1 cellular context compared by ENCODE assay signal in the genomic region with DNA sequence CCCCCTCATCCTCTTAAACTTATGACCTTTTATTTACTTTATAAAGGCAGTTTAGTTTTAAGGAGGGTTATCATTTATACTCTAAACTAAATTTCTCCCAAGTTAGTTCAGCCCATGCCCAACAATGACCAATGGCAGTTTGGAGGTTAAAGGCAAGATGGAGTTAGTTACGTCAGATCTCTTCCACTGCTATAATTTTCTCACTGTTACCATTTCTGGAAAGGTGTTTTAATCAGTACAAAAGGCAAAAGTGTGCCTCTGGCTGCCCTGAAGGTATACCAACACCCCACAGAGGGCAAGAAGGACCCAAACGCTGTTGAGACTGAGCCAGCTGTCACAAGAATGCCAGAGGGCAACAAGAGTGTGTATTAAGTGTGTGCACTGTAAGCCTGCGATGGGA.
TF ChIP-seq lines count a peak whose summit lies in the region.

No MANE protein-coding gene starts in this region.

TF ChIP-seq in K562, 482 proteins besides CTCF, POLR2A, EP300 and RAD21 (continued from another document):
- TF ChIP-seq, protein P1, sequence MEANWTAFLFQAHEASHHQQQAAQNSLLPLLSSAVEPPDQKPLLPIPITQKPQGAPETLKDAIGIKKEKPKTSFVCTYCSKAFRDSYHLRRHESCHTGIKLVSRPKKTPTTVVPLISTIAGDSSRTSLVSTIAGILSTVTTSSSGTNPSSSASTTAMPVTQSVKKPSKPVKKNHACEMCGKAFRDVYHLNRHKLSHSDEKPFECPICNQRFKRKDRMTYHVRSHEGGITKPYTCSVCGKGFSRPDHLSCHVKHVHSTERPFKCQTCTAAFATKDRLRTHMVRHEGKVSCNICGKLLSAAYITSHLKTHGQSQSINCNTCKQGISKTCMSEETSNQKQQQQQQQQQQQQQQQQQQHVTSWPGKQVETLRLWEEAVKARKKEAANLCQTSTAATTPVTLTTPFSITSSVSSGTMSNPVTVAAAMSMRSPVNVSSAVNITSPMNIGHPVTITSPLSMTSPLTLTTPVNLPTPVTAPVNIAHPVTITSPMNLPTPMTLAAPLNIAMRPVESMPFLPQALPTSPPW (CRISPR knock-in tag; IDR thresholded peaks at IDR 0.05), result no peak
- TF ChIP-seq ZNF79 (CRISPR knock-in tag; IDR thresholded peaks at IDR 0.05; ENCODE audit: low read depth), result peak; percentile 85
- TF ChIP-seq ETV6 (IDR thresholded peaks at IDR 0.05; ENCODE audit: borderline replicate concordance in 1 of 2, low read depth in 2 of 2, low read length in 1 of 2), result no peak
- no peak for TF ChIP-seq ETV6 (CRISPR knock-in tag; IDR thresholded peaks at IDR 0.05; ENCODE audit: borderline replicate concordance)
- TF ChIP-seq ARID1B (IDR thresholded peaks at IDR 0.05), result no peak
- TF ChIP-seq, protein P2, sequence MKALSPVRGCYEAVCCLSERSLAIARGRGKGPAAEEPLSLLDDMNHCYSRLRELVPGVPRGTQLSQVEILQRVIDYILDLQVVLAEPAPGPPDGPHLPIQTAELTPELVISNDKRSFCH (CRISPR knock-in tag; IDR thresholded peaks at IDR 0.05), result peak; percentile 81
- TF ChIP-seq, protein P2 (tag; IDR thresholded peaks at IDR 0.05), result peak; percentile 97
- TF ChIP-seq EGR1 (conservative IDR thresholded peaks at IDR 0.05), result no peak
- no peak for TF ChIP-seq PCBP1 (IDR thresholded peaks at IDR 0.05; ENCODE audit: low read depth, low read length, poor library complexity, severe bottlenecking)
- peak; percentile 94 for TF ChIP-seq PTTG1 (tag; IDR thresholded peaks at IDR 0.05; ENCODE audit: low read depth)
- TF ChIP-seq HMG20B (CRISPR knock-in tag; IDR thresholded peaks at IDR 0.05), result no peak
- no peak for TF ChIP-seq NR4A1 (CRISPR knock-in tag; IDR thresholded peaks at IDR 0.05)
- TF ChIP-seq NR4A1 (tag; IDR thresholded peaks at IDR 0.05), result peak; percentile 98
- TF ChIP-seq YY1 (IDR thresholded peaks at IDR 0.05; ENCODE audit: borderline replicate concordance in 1 of 3, control insufficient read depth in 1 of 3, extremely low read depth in 1 of 3, insufficient read depth in 3 of 3, insufficient read length in 1 of 3, insufficient replicate concordance in 2 of 3, low read depth in 1 of 3, low read length in 2 of 3), result no peak
- TF ChIP-seq NFYB (IDR thresholded peaks at IDR 0.05; ENCODE audit: extremely low read depth, insufficient read length), result no peak
- TF ChIP-seq CREB3 (tag; conservative IDR thresholded peaks at IDR 0.05; ENCODE audit: low read depth), result peak; percentile 92
- TF ChIP-seq CHCHD3 (CRISPR knock-in tag; IDR thresholded peaks at IDR 0.05), result no peak
- no peak for TF ChIP-seq KDM4B (IDR thresholded peaks at IDR 0.05; ENCODE audit: borderline replicate concordance in 2 of 2, low read depth in 1 of 2)
- 0 out of 2 replicates have a peak, but pooled peaks have one; percentile 28 for TF ChIP-seq NR2F6 (CRISPR knock-in tag; IDR thresholded peaks at IDR 0.05)
- TF ChIP-seq GATA2 (CRISPR knock-in tag; IDR thresholded peaks at IDR 0.05), result no peak
- TF ChIP-seq ETV1 (tag; conservative IDR thresholded peaks at IDR 0.05; ENCODE audit: low read depth), result peak; percentile 33; the same call in 1 of the 2 replicates
- TF ChIP-seq MECOM (CRISPR knock-in tag; IDR thresholded peaks at IDR 0.05), result peak; percentile 96
- no peak for TF ChIP-seq WHSC1 (IDR thresholded peaks at IDR 0.05; ENCODE audit: low read length)
- peak; percentile 62; the same call in 1 of the 2 replicates for TF ChIP-seq PYGO2 (tag; IDR thresholded peaks at IDR 0.05)
- no peak for TF ChIP-seq HNRNPH1 (optimal IDR thresholded peaks at IDR 0.05; ENCODE audit: low read depth, low read length)
- TF ChIP-seq, protein P3, sequence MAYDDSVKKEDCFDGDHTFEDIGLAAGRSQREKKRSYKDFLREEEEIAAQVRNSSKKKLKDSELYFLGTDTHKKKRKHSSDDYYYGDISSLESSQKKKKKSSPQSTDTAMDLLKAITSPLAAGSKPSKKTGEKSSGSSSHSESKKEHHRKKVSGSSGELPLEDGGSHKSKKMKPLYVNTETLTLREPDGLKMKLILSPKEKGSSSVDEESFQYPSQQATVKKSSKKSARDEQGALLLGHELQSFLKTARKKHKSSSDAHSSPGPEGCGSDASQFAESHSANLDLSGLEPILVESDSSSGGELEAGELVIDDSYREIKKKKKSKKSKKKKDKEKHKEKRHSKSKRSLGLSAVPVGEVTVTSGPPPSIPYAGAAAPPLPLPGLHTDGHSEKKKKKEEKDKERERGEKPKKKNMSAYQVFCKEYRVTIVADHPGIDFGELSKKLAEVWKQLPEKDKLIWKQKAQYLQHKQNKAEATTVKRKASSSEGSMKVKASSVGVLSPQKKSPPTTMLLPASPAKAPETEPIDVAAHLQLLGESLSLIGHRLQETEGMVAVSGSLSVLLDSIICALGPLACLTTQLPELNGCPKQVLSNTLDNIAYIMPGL (CRISPR knock-in tag; IDR thresholded peaks at IDR 0.05), result no peak
- no peak for TF ChIP-seq MEIS2 (IDR thresholded peaks at IDR 0.05; ENCODE audit: partially characterized antibody)
- no peak for TF ChIP-seq MYNN (IDR thresholded peaks at IDR 0.05)
- TF ChIP-seq MYNN (CRISPR knock-in tag; IDR thresholded peaks at IDR 0.05), result no peak
- TF ChIP-seq BDP1 (IDR thresholded peaks at IDR 0.05; ENCODE audit: insufficient read depth, insufficient read length), result no peak
- TF ChIP-seq NR2C1 (IDR thresholded peaks at IDR 0.05), result no peak
- peak; percentile 90 for TF ChIP-seq NR2C1 (tag; IDR thresholded peaks at IDR 0.05)
- TF ChIP-seq FOXJ2 (tag; IDR thresholded peaks at IDR 0.05), result no peak
- TF ChIP-seq MEF2D (tag; conservative IDR thresholded peaks at IDR 0.05; ENCODE audit: low read depth), result peak; percentile 82
- no peak for TF ChIP-seq ZC3H8 (IDR thresholded peaks at IDR 0.05)
- TF ChIP-seq HDAC8 (tag; IDR thresholded peaks at IDR 0.05), result peak; percentile 95
- TF ChIP-seq ZNF146 (CRISPR knock-in tag; IDR thresholded peaks at IDR 0.05; ENCODE audit: unreplicated experiment), result no peak
- no peak for TF ChIP-seq JUND (IDR thresholded peaks at IDR 0.05; ENCODE audit: borderline replicate concordance, low read depth, low read length)
- peak; percentile 62; the same call in 1 of the 3 replicates for TF ChIP-seq JUND (tag; IDR thresholded peaks at IDR 0.05; ENCODE audit: borderline replicate concordance, low read depth, low read length)
- no peak for TF ChIP-seq ZNF696 (CRISPR knock-in tag; conservative IDR thresholded peaks at IDR 0.05)
- no peak for TF ChIP-seq CBX1 (IDR thresholded peaks at IDR 0.05; ENCODE audit: low read depth)
- no peak for TF ChIP-seq KDM1A (IDR thresholded peaks at IDR 0.05)
- TF ChIP-seq ZNF347 (CRISPR knock-in tag; IDR thresholded peaks at IDR 0.05; ENCODE audit: low read depth), result no peak
- no peak for TF ChIP-seq MIER1 (IDR thresholded peaks at IDR 0.05; ENCODE audit: low read depth)
- no peak for TF ChIP-seq ZNF224 (CRISPR knock-in tag; IDR thresholded peaks at IDR 0.05)
- no peak for TF ChIP-seq TCF7 (IDR thresholded peaks at IDR 0.05; ENCODE audit: borderline replicate concordance)
- no peak for TF ChIP-seq POLR3A (IDR thresholded peaks at IDR 0.05; ENCODE audit: borderline replicate concordance, extremely low read depth, insufficient read depth, insufficient read length)
- TF ChIP-seq ZNF239 (CRISPR knock-in tag; IDR thresholded peaks at IDR 0.05), result peak; percentile 84
- TF ChIP-seq, protein P4, sequence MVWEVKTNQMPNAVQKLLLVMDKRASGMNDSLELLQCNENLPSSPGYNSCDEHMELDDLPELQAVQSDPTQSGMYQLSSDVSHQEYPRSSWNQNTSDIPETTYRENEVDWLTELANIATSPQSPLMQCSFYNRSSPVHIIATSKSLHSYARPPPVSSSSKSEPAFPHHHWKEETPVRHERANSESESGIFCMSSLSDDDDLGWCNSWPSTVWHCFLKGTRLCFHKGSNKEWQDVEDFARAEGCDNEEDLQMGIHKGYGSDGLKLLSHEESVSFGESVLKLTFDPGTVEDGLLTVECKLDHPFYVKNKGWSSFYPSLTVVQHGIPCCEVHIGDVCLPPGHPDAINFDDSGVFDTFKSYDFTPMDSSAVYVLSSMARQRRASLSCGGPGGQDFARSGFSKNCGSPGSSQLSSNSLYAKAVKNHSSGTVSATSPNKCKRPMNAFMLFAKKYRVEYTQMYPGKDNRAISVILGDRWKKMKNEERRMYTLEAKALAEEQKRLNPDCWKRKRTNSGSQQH (CRISPR knock-in tag; IDR thresholded peaks at IDR 0.05), result peak; percentile 69
- TF ChIP-seq, protein P5, sequence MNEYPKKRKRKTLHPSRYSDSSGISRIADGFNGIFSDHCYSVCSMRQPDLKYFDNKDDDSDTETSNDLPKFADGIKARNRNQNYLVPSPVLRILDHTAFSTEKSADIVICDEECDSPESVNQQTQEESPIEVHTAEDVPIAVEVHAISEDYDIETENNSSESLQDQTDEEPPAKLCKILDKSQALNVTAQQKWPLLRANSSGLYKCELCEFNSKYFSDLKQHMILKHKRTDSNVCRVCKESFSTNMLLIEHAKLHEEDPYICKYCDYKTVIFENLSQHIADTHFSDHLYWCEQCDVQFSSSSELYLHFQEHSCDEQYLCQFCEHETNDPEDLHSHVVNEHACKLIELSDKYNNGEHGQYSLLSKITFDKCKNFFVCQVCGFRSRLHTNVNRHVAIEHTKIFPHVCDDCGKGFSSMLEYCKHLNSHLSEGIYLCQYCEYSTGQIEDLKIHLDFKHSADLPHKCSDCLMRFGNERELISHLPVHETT (CRISPR knock-in tag; conservative IDR thresholded peaks at IDR 0.05 in 1 of 2, IDR thresholded peaks at IDR 0.05 in 1 of 2), result peak in 1 of 2 experiments; percentile 71; a peak in 2 of 4 replicates
- no peak for TF ChIP-seq KAT7 (CRISPR knock-in tag; IDR thresholded peaks at IDR 0.05; ENCODE audit: borderline replicate concordance)
- 0 out of 2 replicates have a peak, but pooled peaks have one; percentile 56 for TF ChIP-seq KLF13 (tag; IDR thresholded peaks at IDR 0.05; ENCODE audit: borderline replicate concordance, low read depth)
- TF ChIP-seq ILK (tag; IDR thresholded peaks at IDR 0.05; ENCODE audit: borderline replicate concordance, low read depth), result peak; percentile 87
